8 cellular contexts compared by ENCODE assay signal in genomic region chr4:139950568-139950967, GRCh38.
DNase-seq lines count a peak whose midpoint lies in the region; ATAC-seq and TF ChIP-seq lines count a peak whose summit lies in the region.

No MANE protein-coding gene starts in this region.

- ATAC-seq in GM19023 (IDR thresholded peaks at IDR 0.05; ENCODE audit: unreplicated experiment) (peak; percentile 82), HG03097 (IDR thresholded peaks at IDR 0.05; ENCODE audit: low FRiP score, unreplicated experiment) (peak; percentile 96), activated B cell treated with CpG ODN at 0.5 μM for 24 hours (ENCODE audit: low read depth) (peak; percentile 90)

- H3K36me3 Mint-ChIP-seq in activated B cell treated with CpG ODN at 0.5 μM for 24 hours (ENCODE audit: low read depth) = peaks cover 1% of the 10 kb centered on the region

- POLR2A ChIA-PET in AG04449 (lab: Yijun Ruan, JAX) = no interaction called here
- POLR2A ChIA-PET in activated B cell treated with CpG ODN at 0.5 μM for 24 hours (lab: Charles Lee) = interaction anchor here (0.6 kb wide), 1 partner anchor 15 kb away, joined by 3 read pairs; no protein-coding TSS in a partner anchor

- H3K27me3 ChIP-seq in WERI-Rb-1 (ENCODE audit: insufficient read depth, low read depth, severe bottlenecking) (no peaks in the 10 kb centered on the region), dorsolateral prefrontal cortex (no peaks in the 10 kb centered on the region)

- H3K36me3 ChIP-seq in WERI-Rb-1 = no peaks in the 10 kb centered on the region

- H3K4me3 Mint-ChIP-seq in activated B cell treated with CpG ODN at 0.5 μM for 24 hours = no peak overlapping the region

- peaks cover 35% of the 10 kb centered on the region for H3K4me1 Mint-ChIP-seq in activated B cell treated with CpG ODN at 0.5 μM for 24 hours

- H3K27ac ChIP-seq in WERI-Rb-1 (no peak overlapping the region), dorsolateral prefrontal cortex (peak overlapping the region in 1 of 59 donors; percentile 27)

- peaks cover 10% of the 10 kb centered on the region for H3K27me3 Mint-ChIP-seq in activated B cell treated with CpG ODN at 0.5 μM for 24 hours

- H3K9me3 ChIP-seq in WERI-Rb-1 (ENCODE audit: severe bottlenecking) = no peaks in the 10 kb centered on the region

- H3K27ac Mint-ChIP-seq in activated B cell treated with CpG ODN at 0.5 μM for 24 hours = peak overlapping the region; percentile 9

- intact Hi-C loops in activated B cell treated with CpG ODN at 0.5 μM for 24 hours (cut with micrococcal nuclease) (no loop called here), dorsolateral prefrontal cortex (cut with DNase I) (no loop called here)

- CTCF ChIA-PET in AG04449 (lab: Yijun Ruan, JAX) (no interaction called here), activated B cell treated with CpG ODN at 0.5 μM for 24 hours (lab: Charles Lee) (no interaction called here)

- TF ChIP-seq CTCF in AG04449 (IDR thresholded peaks at IDR 0.05; ENCODE audit: insufficient read depth, low read length, missing control alignments) (no peak), activated B cell treated with CpG ODN at 0.5 μM for 24 hours (IDR thresholded peaks at IDR 0.05) (no peak), WERI-Rb-1 (IDR thresholded peaks at IDR 0.05; ENCODE audit: low read depth, low read length) (no peak), dorsolateral prefrontal cortex (IDR thresholded peaks at IDR 0.05 in 54 of 56, conservative IDR thresholded peaks at IDR 0.05 in 2 of 56; ENCODE audit: low read depth in 1 of 56, partially characterized antibody in 56 of 56) (no peak)

- peaks cover 2% of the 10 kb centered on the region for H3K9me3 Mint-ChIP-seq in activated B cell treated with CpG ODN at 0.5 μM for 24 hours

- H3K4me3 ChIP-seq in AG04449 (ENCODE audit: low read depth, low read length) (no peak overlapping the region), WERI-Rb-1 (ENCODE audit: low read depth, low read length) (no peak overlapping the region), dorsolateral prefrontal cortex (no peak overlapping the region)

- DNase-seq in AG04449 (ENCODE audit: low read depth, low spot score) = peak; percentile 44
- DNase-seq in activated B cell treated with CpG ODN at 0.5 μM for 24 hours = peak; percentile 17
- peak; percentile 29 for DNase-seq in stimulated activated CD4-positive, alpha-beta T cell treated with anti-CD3 and anti-CD28 coated beads, Interleukin-1b, Interleukin-23, amount 100 ng/mL, for 48 hours
- DNase-seq in WERI-Rb-1 = no peak
- DNase-seq in NCI-H1694 (lab: John Stamatoyannopoulos, UW) = no peak
- DNase-seq in dorsolateral prefrontal cortex = no peak

Comparison
In these comparisons a context has a peak if more than half of its experiments do, and no peak if none do; other contexts are left out.
1. DNase-seq: peak in AG04449 (single experiment), activated B cell treated with CpG ODN at 0.5 μM for 24 hours (single experiment) and stimulated activated CD4-positive, alpha-beta T cell treated with anti-CD3 and anti-CD28 coated beads, Interleukin-1b, Interleukin-23, amount 100 ng/mL, for 48 hours (single experiment); none in WERI-Rb-1 (single experiment), NCI-H1694 (single experiment) and dorsolateral prefrontal cortex (0 of 10).
2. Peak in every context shown above with its lines, with median percentiles within 50 percentile points of each other: ATAC-seq.